ENCODE assay signal across 12 cellular contexts in the genomic region with DNA sequence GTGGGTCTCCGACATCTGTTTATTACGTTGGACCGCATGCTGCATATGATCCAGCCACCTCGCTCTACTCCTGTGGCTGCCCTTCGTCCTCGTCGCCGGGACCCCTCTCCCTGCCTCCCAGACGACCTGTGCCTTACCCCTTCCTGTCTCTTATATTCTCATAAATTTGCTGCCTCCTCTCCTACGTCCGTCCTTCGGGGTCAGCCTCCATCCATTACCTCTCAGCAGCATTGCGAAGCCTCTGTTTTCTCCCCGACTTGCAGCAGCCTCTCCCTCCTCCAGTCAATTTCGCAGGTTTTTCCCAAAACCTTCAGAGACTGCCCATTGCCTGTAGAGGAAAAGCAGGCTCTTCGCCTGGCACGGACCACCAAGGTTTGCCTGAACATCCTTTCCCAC. TPM values are rescaled to one million over a fixed set of nuclear protein-coding genes. Genes with fewer than 3 reads are reported as not detected.
DNase-seq lines count a peak whose midpoint lies in the region; ATAC-seq and TF ChIP-seq lines count a peak whose summit lies in the region.
"Had no signal": no experiment of that assay in that cellular context is flagged by ENCODE, and none has a peak within 500 bp of the region (broad histone marks: within the 10 kb centered on the region; RNA-seq: fewer than 3 reads in every experiment).

No MANE protein-coding gene starts in this region.

- H3K36me3 ChIP-seq in mesodermal cell (ENCODE audit: control insufficient read depth, insufficient read depth, low read length) (no peaks in the 10 kb centered on the region), thoracic aorta (no peaks in the 10 kb centered on the region), aorta (ENCODE audit: control insufficient read depth in 1 of 2, insufficient read depth in 2 of 2, low read length in 1 of 2) (no peaks in the 10 kb centered on the region)
- H3K36me3 ChIP-seq: SJSA1 had no signal

- no peak overlapping the region for H3K27ac ChIP-seq in mesodermal cell (ENCODE audit: low read depth, low read length, severe bottlenecking)
- no peak overlapping the region for H3K27ac ChIP-seq in thoracic aorta
- no peak overlapping the region for H3K27ac ChIP-seq in aorta (ENCODE audit: low read depth in 1 of 2, low read length in 2 of 2)
- H3K27ac ChIP-seq: SJSA1 had no signal

- no peaks in the 10 kb centered on the region for H3K36me3 Mint-ChIP-seq in activated naive CD4-positive, alpha-beta T cell treated with anti-CD3 and anti-CD28 coated beads, Interleukin-2, amount 50 U/mL, for 24 hours
- peaks cover 2 to 3% of the 10 kb centered on the region in 2 donors for H3K36me3 Mint-ChIP-seq in activated naive CD4-positive, alpha-beta T cell treated with anti-CD3 and anti-CD28 coated beads, Interleukin-2, amount 50 U/mL, for 72 hours
- H3K36me3 Mint-ChIP-seq in chondrocyte (ENCODE audit: low read depth): peaks cover 4% of the 10 kb centered on the region

- peak overlapping the region; percentile 65 for H3K4me3 Mint-ChIP-seq in activated naive CD4-positive, alpha-beta T cell treated with anti-CD3 and anti-CD28 coated beads, Interleukin-2, amount 50 U/mL, for 24 hours
- peak overlapping the region; percentile 23 for H3K4me3 Mint-ChIP-seq in chondrocyte (ENCODE audit: unreplicated experiment)

- WGBS in mesodermal cell (ENCODE audit: insufficient coverage in 2 of 2), 2 experiments: 19 to 29% methylated on average over 16 to 17 of the region's 17 CpGs
- whole genome bisulfite sequencing in aorta, 2 donors: 10 to 11% methylated on average over 17 of the region's 17 CpGs

- H3K9me3 ChIP-seq in mesodermal cell (ENCODE audit: control insufficient read depth, low read length) (no peaks in the 10 kb centered on the region), thoracic aorta (no peaks in the 10 kb centered on the region), aorta (ENCODE audit: control insufficient read depth, low read length) (no peaks in the 10 kb centered on the region)
- H3K9me3 ChIP-seq: SJSA1 had no signal

- H3K4me1 ChIP-seq in mesodermal cell (ENCODE audit: control insufficient read depth, insufficient read depth, low read length, poor library complexity, severe bottlenecking) (no peaks in the 10 kb centered on the region), thoracic aorta (ENCODE audit: control insufficient read depth in 1 of 2, low read depth in 2 of 2) (peaks cover 7 to 8% of the 10 kb centered on the region in 2 donors), aorta (ENCODE audit: control insufficient read depth in 1 of 2, insufficient read depth in 2 of 2, low read length in 2 of 2) (no peaks in the 10 kb centered on the region)
- H3K4me1 ChIP-seq: SJSA1 had no signal

- no peak overlapping the region for H3K27ac Mint-ChIP-seq in activated naive CD4-positive, alpha-beta T cell treated with anti-CD3 and anti-CD28 coated beads, Interleukin-2, amount 50 U/mL, for 24 hours
- H3K27ac Mint-ChIP-seq in activated naive CD4-positive, alpha-beta T cell treated with anti-CD3 and anti-CD28 coated beads, Interleukin-2, amount 50 U/mL, for 72 hours: no peak overlapping the region
- H3K27ac Mint-ChIP-seq in chondrocyte (ENCODE audit: unreplicated experiment): no peak overlapping the region

- intact Hi-C loops in aorta (cut with DNase I): loop anchor here in 1 of 2 donors (10.0 kb wide), 1 partner anchor 697 kb away; no protein-coding TSS in a partner anchor

- DNase-seq in activated naive CD4-positive, alpha-beta T cell treated with anti-CD3 and anti-CD28 coated beads, Interleukin-2, amount 50 U/mL, for 72 hours (ENCODE audit: low spot score in 2 of 2): no peak
- DNase-seq in chondrocyte (ENCODE audit: low spot score) (peak; percentile 56), thoracic aorta (ENCODE audit: low spot score) (no peak), aorta (no peak), ecto neural progenitor cell (ENCODE audit: low spot score) (no peak)
- DNase-seq: anterior cingulate cortex, NCI-H1048, NCI-H510A had no signal

- no peak for ATAC-seq in activated naive CD4-positive, alpha-beta T cell treated with anti-CD3 and anti-CD28 coated beads, Interleukin-2, amount 50 U/mL, for 72 hours
- ATAC-seq in thoracic aorta (ENCODE audit: insufficient number of reproducible peaks, low FRiP score, low read depth) (no peak), HG03565 (IDR thresholded peaks at IDR 0.05; ENCODE audit: unreplicated experiment) (no peak), aorta (ENCODE audit: low FRiP score) (no peak)

- H3K4me1 Mint-ChIP-seq in activated naive CD4-positive, alpha-beta T cell treated with anti-CD3 and anti-CD28 coated beads, Interleukin-2, amount 50 U/mL, for 24 hours: peaks cover 12% of the 10 kb centered on the region
- H3K4me1 Mint-ChIP-seq in chondrocyte (ENCODE audit: low read depth): peaks cover 12% of the 10 kb centered on the region

- no peak for TF ChIP-seq CTCF in chondrocyte (IDR thresholded peaks at IDR 0.05)
- no peak for TF ChIP-seq CTCF in thoracic aorta (IDR thresholded peaks at IDR 0.05)

- no peaks in the 10 kb centered on the region for H3K9me3 Mint-ChIP-seq in activated naive CD4-positive, alpha-beta T cell treated with anti-CD3 and anti-CD28 coated beads, Interleukin-2, amount 50 U/mL, for 24 hours
- peaks cover 2 to 4% of the 10 kb centered on the region in 2 donors for H3K9me3 Mint-ChIP-seq in activated naive CD4-positive, alpha-beta T cell treated with anti-CD3 and anti-CD28 coated beads, Interleukin-2, amount 50 U/mL, for 72 hours
- peaks cover 1% of the 10 kb centered on the region for H3K9me3 Mint-ChIP-seq in chondrocyte (ENCODE audit: low read depth)

- H3K27me3 Mint-ChIP-seq in activated naive CD4-positive, alpha-beta T cell treated with anti-CD3 and anti-CD28 coated beads, Interleukin-2, amount 50 U/mL, for 24 hours: peaks cover 35% of the 10 kb centered on the region
- H3K27me3 Mint-ChIP-seq in chondrocyte (ENCODE audit: low read depth): peaks cover 64% of the 10 kb centered on the region

- H3K27me3 ChIP-seq in thoracic aorta (replicated peaks; ENCODE audit: insufficient read depth) (peaks cover 8% of the 10 kb centered on the region), aorta (ENCODE audit: control insufficient read depth in 1 of 2, insufficient read depth in 2 of 2, low read length in 1 of 2) (no peaks in the 10 kb centered on the region)

- H3K4me3 ChIP-seq in mesodermal cell (ENCODE audit: extremely low read depth, insufficient read depth, low read length, poor library complexity, severe bottlenecking) (peak overlapping the region; percentile 20), thoracic aorta (peak overlapping the region; percentile 53), aorta (ENCODE audit: low read length in 2 of 2) (no peak overlapping the region)
- H3K4me3 ChIP-seq: SJSA1 had no signal

RNA-seq across cellular contexts. Expression of a gene that starts 39.4 kb away (rescaled TPM):
- not detected for total RNA-seq in activated naive CD4-positive, alpha-beta T cell treated with anti-CD3 and anti-CD28 coated beads, Interleukin-2, amount 50 U/mL, for 72 hours
- total RNA-seq in chondrocyte: not detected in 3 replicates
- not detected for polyA plus RNA-seq in mesodermal cell (2013, experiment 1 of 2)
- polyA plus RNA-seq in mesodermal cell (2013, experiment 2 of 2): not detected
- total RNA-seq in thoracic aorta: not detected
- total RNA-seq in aorta: under 1 TPM; 0.45 to 0.97 TPM
- under 1 TPM in 1 of 2 donors, not detected in 1; 0.05 TPM for polyA plus RNA-seq in aorta
- total RNA-seq: SJSA1 had no signal

Comparison
In these comparisons a context has a peak if more than half of its experiments do, and no peak if none do; other contexts are left out.
1. H3K4me3 ChIP-seq: peak in mesodermal cell (single experiment) and thoracic aorta (single experiment); none in aorta (0 of 2).